In genomic region chr10:127407551-127407950, GRCh38 we compare ENCODE assay signal across 16 cellular contexts.
DNase-seq lines count a peak whose midpoint lies in the region; ATAC-seq and TF ChIP-seq lines count a peak whose summit lies in the region.
"Had no signal": no experiment of that assay in that cellular context is flagged by ENCODE, and none has a peak within 500 bp of the region (broad histone marks: within the 10 kb centered on the region; RNA-seq: fewer than 3 reads in every experiment).

No MANE protein-coding gene starts in this region.

- in situ Hi-C loops in G401 (cut with HindIII; ENCODE audit: low sequenced_read_pairs) = no loop called here

- no peaks in the 10 kb centered on the region for H3K4me1 ChIP-seq in A673 (ENCODE audit: insufficient read depth, low read length, poor library complexity, severe bottlenecking)
- peaks cover 3% of the 10 kb centered on the region for H3K4me1 ChIP-seq in upper lobe of right lung
- H3K4me1 ChIP-seq: BLaER1 had no signal

- POLR2A ChIA-PET in A673 (lab: Charles Lee; ENCODE audit: low non-redundant PET) = no interaction called here

- H3K27me3 ChIP-seq in A673 (replicated peaks; ENCODE audit: insufficient read depth, low read depth, low read length, poor library complexity) = no peaks in the 10 kb centered on the region
- no peaks in the 10 kb centered on the region for H3K27me3 ChIP-seq in upper lobe of right lung
- H3K27me3 ChIP-seq: BLaER1 had no signal

- no peak for ATAC-seq in upper lobe of right lung
- ATAC-seq in HG03139 (IDR thresholded peaks at IDR 0.05; ENCODE audit: unreplicated experiment) = no peak
- ATAC-seq: GM23338, HepG2 had no signal

- TF ChIP-seq CTCF in A673 (conservative IDR thresholded peaks at IDR 0.05; ENCODE audit: low read depth, low read length) (no peak), upper lobe of right lung (IDR thresholded peaks at IDR 0.05) (no peak)

- CTCF ChIA-PET in A673 (lab: Charles Lee) = no interaction called here

- intact Hi-C loops in A673 (cut with micrococcal nuclease; ENCODE audit: unreplicated experiment) = no loop called here
- intact Hi-C loops in upper lobe of right lung (cut with DNase I) = no loop called here

- H3K36me3 ChIP-seq in A673 (ENCODE audit: insufficient read depth, low read length, poor library complexity, severe bottlenecking) (no peaks in the 10 kb centered on the region), upper lobe of right lung (no peaks in the 10 kb centered on the region)
- H3K36me3 ChIP-seq: BLaER1 had no signal

- H3K9me3 ChIP-seq in A673 (ENCODE audit: low read depth, low read length, poor library complexity, severe bottlenecking) = no peaks in the 10 kb centered on the region
- H3K9me3 ChIP-seq in upper lobe of right lung = no peaks in the 10 kb centered on the region
- H3K9me3 ChIP-seq: BLaER1 had no signal

- BruUV-seq in A673 (replicated peaks; lab: Mats Ljungman, UMichigan) = no TSS peak

- H3K27ac ChIP-seq in A673 (ENCODE audit: low read depth, low read length, poor library complexity, severe bottlenecking) (no peak overlapping the region), upper lobe of right lung (no peak overlapping the region)
- H3K27ac ChIP-seq: BLaER1 had no signal

- H3K4me3 ChIP-seq in A673 (ENCODE audit: low read depth, low read length, poor library complexity, severe bottlenecking) (no peak overlapping the region), upper lobe of right lung (no peak overlapping the region)
- H3K4me3 ChIP-seq: BLaER1, GM23338 had no signal

- DNase-seq in A673 (ENCODE audit: low spot score) = peak; percentile 4
- DNase-seq in Ammon's horn (ENCODE audit: low spot score) = peak; percentile 20
- peak; percentile 9 for DNase-seq in pons (ENCODE audit: low spot score)
- DNase-seq in upper lobe of right lung = peak; percentile 22
- DNase-seq in G401 (ENCODE audit: low spot score) = no peak
- DNase-seq: AML-193; CD4-positive, alpha-beta memory T cell; DMS53; DND-41; EL; HCEC 1CT; KG1 had no signal
